Comparison of ENCODE assay signal across 8 cellular contexts in genomic region chr12:117025481-117026151, GRCh38.
A peak's percentile ranks its signal among the peaks of the same experiment; 100 is the strongest.
DNase-seq lines count a peak whose midpoint lies in the region; ATAC-seq, FAIRE-seq and TF ChIP-seq lines count a peak whose summit lies in the region.

No MANE protein-coding gene starts in this region.

- H3K79me2 ChIP-seq in endothelial cell of umbilical vein (ENCODE audit: control insufficient read depth, insufficient read depth, low read length): no peaks in the 10 kb centered on the region

- H3K9me1 ChIP-seq in endothelial cell of umbilical vein (replicated peaks; ENCODE audit: control insufficient read depth, extremely low read depth, insufficient read depth, low read length): no peaks in the 10 kb centered on the region

- no peak overlapping the region for H3K4me3 ChIP-seq in endothelial cell of umbilical vein (replicated peaks in 1 of 3; ENCODE audit: insufficient read depth in 1 of 3, low read depth in 1 of 3, low read length in 3 of 3)

- H4K20me1 ChIP-seq in endothelial cell of umbilical vein (replicated peaks; ENCODE audit: control insufficient read depth, extremely low read depth, insufficient read depth, low read length): no peaks in the 10 kb centered on the region

- peak; percentile 92 for FAIRE-seq in endothelial cell of umbilical vein (lab: Jason Lieb, UNC)

- no TSS peak for BruUV-seq in endothelial cell of umbilical vein (replicated peaks; lab: Mats Ljungman, UMichigan)

- H3K9ac ChIP-seq in endothelial cell of umbilical vein (replicated peaks; ENCODE audit: extremely low read depth, insufficient read depth, low read length): no peak overlapping the region

- TF ChIP-seq POLR2A in endothelial cell of umbilical vein (IDR thresholded peaks at IDR 0.05; ENCODE audit: low read depth, low read length): no peak

- DNase-seq in GM04504 (ENCODE audit: low read depth) (peak; percentile 25), NCI-H774 (lab: John Stamatoyannopoulos, UW) (peak; percentile 64), endothelial cell of umbilical vein (ENCODE audit: low read depth, low spot score) (peak; percentile 77), midbrain (lab: John Stamatoyannopoulos, UW) (peak; percentile 81)
- DNase-seq in activated CD8-positive, alpha-beta memory T cell treated with anti-CD3 and anti-CD28 coated beads, Interleukin-2, amount 50 U/mL, for 24 hours (ENCODE audit: extremely low read depth): peak; percentile 1
- DNase-seq in stimulated activated naive CD4-positive, alpha-beta T cell treated with Interleukin-2 at 50 U/mL for 16 hours (lab: John Stamatoyannopoulos, UW): peak; percentile 29

- CTCF ChIA-PET in endothelial cell of umbilical vein (lab: Charles Lee): interaction anchor here (3.0 to 3.1 kb wide), 2 partner anchors 110 to 125 kb away, joined by 12 to 14 read pairs; no protein-coding TSS in a partner anchor

- H2AFZ ChIP-seq in endothelial cell of umbilical vein (ENCODE audit: low read depth, low read length): no peak overlapping the region

- intact Hi-C loops in endothelial cell of umbilical vein (cut with micrococcal nuclease): loop anchor here (1.0 to 2.0 kb wide), 5 partner anchors 75 to 322 kb away; no protein-coding TSS in a partner anchor

- POLR2A ChIA-PET in endothelial cell of umbilical vein (lab: Charles Lee): no interaction called here

- H3K27ac ChIP-seq in endothelial cell of umbilical vein (ENCODE audit: insufficient read depth, low read depth, low read length): no peak overlapping the region

- no peaks in the 10 kb centered on the region for H3K27me3 ChIP-seq in endothelial cell of umbilical vein (ENCODE audit: control insufficient read depth in 2 of 2, insufficient read depth in 2 of 2, low read length in 2 of 2)

- H3K9me3 ChIP-seq in endothelial cell of umbilical vein (replicated peaks; ENCODE audit: control insufficient read depth, insufficient read depth, low read length): no peaks in the 10 kb centered on the region

- peaks cover 9 to 33% of the 10 kb centered on the region in 2 experiments for H3K36me3 ChIP-seq in endothelial cell of umbilical vein (ENCODE audit: control insufficient read depth in 2 of 2, extremely low read depth in 1 of 2, insufficient read depth in 2 of 2, low read length in 2 of 2)

- TF ChIP-seq CTCF in endothelial cell of umbilical vein (IDR thresholded peaks at IDR 0.05; ENCODE audit: extremely low read depth in 1 of 2, insufficient read depth in 1 of 2, low read depth in 1 of 2, low read length in 2 of 2): peak; percentile 86 to 92

- ATAC-seq in HG03439 (IDR thresholded peaks at IDR 0.05; ENCODE audit: unreplicated experiment) (peak; percentile 61), GM21360 (IDR thresholded peaks at IDR 0.05; ENCODE audit: unreplicated experiment) (no peak)

- no peak overlapping the region for H3K4me2 ChIP-seq in endothelial cell of umbilical vein (ENCODE audit: insufficient read depth, low read length)

- no peaks in the 10 kb centered on the region for H3K4me1 ChIP-seq in endothelial cell of umbilical vein (ENCODE audit: control insufficient read depth, extremely low read depth, insufficient read depth, low read length)

- dilution Hi-C loops in endothelial cell of umbilical vein (cut with MboI; ENCODE audit: extremely low pct_ligation_motif_present, low sequenced_read_pairs): no loop called here

TF ChIP-seq in endothelial cell of umbilical vein, 7 proteins besides CTCF, POLR2A, EP300 and RAD21:
- TF ChIP-seq JUN (IDR thresholded peaks at IDR 0.05; ENCODE audit: borderline replicate concordance, insufficient read depth, insufficient read length, low read depth): no peak
- TF ChIP-seq GATA2 (IDR thresholded peaks at IDR 0.05; ENCODE audit: insufficient read depth, insufficient read length, low read depth, low read length): no peak
- TF ChIP-seq FOS (IDR thresholded peaks at IDR 0.05; ENCODE audit: borderline replicate concordance, insufficient read depth, low read length): no peak
- no peak for TF ChIP-seq POLR2AphosphoS5 (IDR thresholded peaks at IDR 0.05; ENCODE audit: insufficient read depth, low read depth, low read length)
- TF ChIP-seq, protein P1, sequence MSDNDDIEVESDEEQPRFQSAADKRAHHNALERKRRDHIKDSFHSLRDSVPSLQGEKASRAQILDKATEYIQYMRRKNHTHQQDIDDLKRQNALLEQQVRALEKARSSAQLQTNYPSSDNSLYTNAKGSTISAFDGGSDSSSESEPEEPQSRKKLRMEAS (IDR thresholded peaks at IDR 0.05; ENCODE audit: insufficient read depth, insufficient read length): no peak
- TF ChIP-seq EZH2 (IDR thresholded peaks at IDR 0.05; ENCODE audit: borderline replicate concordance, low read depth, low read length, severe bottlenecking): no peak
- TF ChIP-seq MYC (IDR thresholded peaks at IDR 0.05; ENCODE audit: low read depth, low read length): no peak
TF ChIP-seq in endothelial cell of umbilical vein: peak in this region for 0.

Comparison
In these comparisons a context has a peak if more than half of its experiments do, and no peak if none do; other contexts are left out.
1. DNase-seq: peak in every context shown above with its lines; median percentile 81 in midbrain; 77 in endothelial cell of umbilical vein; 64 in NCI-H774; 29 in stimulated activated naive CD4-positive, alpha-beta T cell treated with Interleukin-2 at 50 U/mL for 16 hours; 25 in GM04504; 1 in activated CD8-positive, alpha-beta memory T cell treated with anti-CD3 and anti-CD28 coated beads, Interleukin-2, amount 50 U/mL, for 24 hours.